In genomic region chr3:46923559-46924350, GRCh38 we compare ENCODE assay signal across 8 cellular contexts. TPM values are rescaled to one million over a fixed set of nuclear protein-coding genes. Genes with fewer than 3 reads are reported as not detected.
DNase-seq lines count a peak whose midpoint lies in the region; ATAC-seq and TF ChIP-seq lines count a peak whose summit lies in the region.

No MANE protein-coding gene starts in this region.

- no TSS peak for BruUV-seq in IMR-90 (replicated peaks; lab: Mats Ljungman, UMichigan)

- H4K5ac ChIP-seq in IMR-90 (ENCODE audit: low read depth, low read length), result no peak overlapping the region

- 0 out of 2 replicates have a peak overlapping the region, but pooled peaks have one; percentile 20 for H2AK5ac ChIP-seq in IMR-90 (ENCODE audit: low read depth, low read length)

- WGBS in IMR-90 (ENCODE audit: extremely low coverage in 2 of 2, insufficient read length in 1 of 2), 2 experiments, result 30% methylated on average over 4 of the region's 11 CpGs; no CpG with 5 or more reads in 1 of the 2 experiments

- H3K4me2 ChIP-seq in IMR-90 (ENCODE audit: low read depth, low read length), result no peak overlapping the region

- H3K79me1 ChIP-seq in IMR-90 (ENCODE audit: low read depth in 1 of 2, low read length in 2 of 2), result peaks cover 19 to 49% of the 10 kb centered on the region in 2 experiments

- POLR2A ChIA-PET in IMR-90 (lab: Charles Lee; ENCODE audit: unreplicated experiment), result no interaction called here

- intact Hi-C loops in IMR-90 (cut with micrococcal nuclease), result loop anchor here (1.0 kb wide), 2 partner anchors 75 to 401 kb away; no protein-coding TSS in a partner anchor

- no peak overlapping the region for H3K4ac ChIP-seq in IMR-90 (ENCODE audit: low read depth, low read length)

- no peaks in the 10 kb centered on the region for H3K9me3 ChIP-seq in CD4-positive, CD25-positive, alpha-beta regulatory T cell (ENCODE audit: control insufficient read depth in 2 of 2, low read length in 2 of 2)
- peaks cover under 1% of the 10 kb centered on the region; the same call in 1 of the 2 replicates for H3K9me3 ChIP-seq in IMR-90 (ENCODE audit: control insufficient read depth, insufficient read depth, low read length)

- no peak overlapping the region for H3K27ac ChIP-seq in CD4-positive, CD25-positive, alpha-beta regulatory T cell (ENCODE audit: insufficient read depth, low read length, poor library complexity, severe bottlenecking)
- no peak overlapping the region for H3K27ac ChIP-seq in IMR-90 (ENCODE audit: insufficient read depth, low read length)

- no peak overlapping the region for H2BK15ac ChIP-seq in IMR-90 (ENCODE audit: low read depth, low read length)

- H3K9me3 Mint-ChIP-seq in CD4-positive, CD25-positive, alpha-beta regulatory T cell, result peaks cover 0 to 1% (median 0%) of the 10 kb centered on the region in 7 donors
- no peaks in the 10 kb centered on the region for H3K9me3 Mint-ChIP-seq in activated T-cell treated with anti-CD3 and anti-CD28 coated beads, Interleukin-2, amount 50 U/mL, for 24 hours
- no peaks in the 10 kb centered on the region for H3K9me3 Mint-ChIP-seq in osteocyte (ENCODE audit: unreplicated experiment)

- no peak for TF ChIP-seq POLR2A in IMR-90 (IDR thresholded peaks at IDR 0.05; ENCODE audit: low read depth, low read length)

- peaks cover 36% of the 10 kb centered on the region for H3K36me3 Mint-ChIP-seq in CD4-positive, CD25-positive, alpha-beta regulatory T cell
- H3K36me3 Mint-ChIP-seq in activated T-cell treated with anti-CD3 and anti-CD28 coated beads, Interleukin-2, amount 50 U/mL, for 24 hours (ENCODE audit: low read depth), result peaks cover 96% of the 10 kb centered on the region
- H3K36me3 Mint-ChIP-seq in osteocyte (ENCODE audit: unreplicated experiment), result peaks cover 34% of the 10 kb centered on the region

- H2AFZ ChIP-seq in IMR-90 (replicated peaks; ENCODE audit: low read length, poor library complexity), result peak overlapping the region; percentile 71

- H3K56ac ChIP-seq in IMR-90 (ENCODE audit: extremely low read depth, insufficient read depth, low read length), result no peak overlapping the region

- TF ChIP-seq CTCF in IMR-90 (conservative IDR thresholded peaks at IDR 0.05; ENCODE audit: low read depth, low read length) (peak; percentile 60), fibroblast of villous mesenchyme (IDR thresholded peaks at IDR 0.05; ENCODE audit: insufficient read depth, low read depth, low read length) (peak; percentile 72), osteocyte (IDR thresholded peaks at IDR 0.05) (peak; percentile 77)

- no peak overlapping the region for H2BK20ac ChIP-seq in IMR-90 (ENCODE audit: low read depth, low read length)

- peak overlapping the region in 2 of 3 donors; percentile 23 to 80 for H3K27ac Mint-ChIP-seq in CD4-positive, CD25-positive, alpha-beta regulatory T cell
- peak overlapping the region; percentile 75 for H3K27ac Mint-ChIP-seq in activated T-cell treated with anti-CD3 and anti-CD28 coated beads, Interleukin-2, amount 50 U/mL, for 24 hours
- peak overlapping the region; percentile 50 for H3K27ac Mint-ChIP-seq in osteocyte (ENCODE audit: unreplicated experiment)

- H3K23ac ChIP-seq in IMR-90 (ENCODE audit: low read depth, low read length), result no peak overlapping the region

- H4K91ac ChIP-seq in IMR-90 (ENCODE audit: insufficient read depth, low read depth, low read length), result no peak overlapping the region

- no peaks in the 10 kb centered on the region for H3K9me1 ChIP-seq in IMR-90 (ENCODE audit: insufficient read depth, low read length)

- no peaks in the 10 kb centered on the region for H3K27me3 Mint-ChIP-seq in CD4-positive, CD25-positive, alpha-beta regulatory T cell
- no peaks in the 10 kb centered on the region for H3K27me3 Mint-ChIP-seq in activated T-cell treated with anti-CD3 and anti-CD28 coated beads, Interleukin-2, amount 50 U/mL, for 24 hours
- H3K27me3 Mint-ChIP-seq in osteocyte (ENCODE audit: unreplicated experiment), result no peaks in the 10 kb centered on the region

- H4K20me1 ChIP-seq in IMR-90 (ENCODE audit: insufficient read depth, low read length), result peaks cover 23% of the 10 kb centered on the region

- CTCF ChIA-PET in IMR-90 (lab: Yijun Ruan, JAX), result interaction anchor here (0.6 to 1.5 kb wide), 6 partner anchors 9 to 461 kb away, joined by 3 to 5 read pairs (median 3); no protein-coding TSS in a partner anchor

- in situ Hi-C loops in IMR-90 (cut with MboI; ENCODE audit: low sequenced_read_pairs), result no loop called here

- dilution Hi-C loops in IMR-90 (cut with HindIII; ENCODE audit: low sequenced_read_pairs, unreplicated experiment), result no loop called here

- no peak overlapping the region for H4K8ac ChIP-seq in IMR-90 (ENCODE audit: low read depth in 2 of 2, low read length in 2 of 2)

- peaks cover 12 to 27% (median 19%) of the 10 kb centered on the region in 4 donors for H3K4me1 Mint-ChIP-seq in CD4-positive, CD25-positive, alpha-beta regulatory T cell
- H3K4me1 Mint-ChIP-seq in activated T-cell treated with anti-CD3 and anti-CD28 coated beads, Interleukin-2, amount 50 U/mL, for 24 hours (ENCODE audit: low read depth), result peaks cover 25% of the 10 kb centered on the region
- H3K4me1 Mint-ChIP-seq in osteocyte (ENCODE audit: unreplicated experiment), result peaks cover 7% of the 10 kb centered on the region

- H2BK5ac ChIP-seq in IMR-90 (ENCODE audit: low read depth, low read length, poor library complexity, severe bottlenecking), result no peak overlapping the region

- H3K14ac ChIP-seq in IMR-90 (replicated peaks; ENCODE audit: low read depth, low read length), result no peak overlapping the region

- peaks cover 75% of the 10 kb centered on the region for H3K36me3 ChIP-seq in CD4-positive, CD25-positive, alpha-beta regulatory T cell (ENCODE audit: control insufficient read depth, insufficient read depth, low read length)
- peaks cover 64% of the 10 kb centered on the region for H3K36me3 ChIP-seq in IMR-90 (ENCODE audit: control insufficient read depth, insufficient read depth, low read length)

- no peak overlapping the region for H3K4me3 Mint-ChIP-seq in CD4-positive, CD25-positive, alpha-beta regulatory T cell
- no peak overlapping the region for H3K4me3 Mint-ChIP-seq in activated T-cell treated with anti-CD3 and anti-CD28 coated beads, Interleukin-2, amount 50 U/mL, for 24 hours
- no peak overlapping the region for H3K4me3 Mint-ChIP-seq in osteocyte (ENCODE audit: unreplicated experiment)

- no peak overlapping the region for H3K4me3 ChIP-seq in CD4-positive, CD25-positive, alpha-beta regulatory T cell (ENCODE audit: low read depth, low read length)
- no peak overlapping the region for H3K4me3 ChIP-seq in IMR-90 (ENCODE audit: insufficient read depth, low read depth, low read length)
- no peak overlapping the region for H3K4me3 ChIP-seq in fibroblast of villous mesenchyme (ENCODE audit: low read depth, low read length)

- no peak overlapping the region for H3K18ac ChIP-seq in IMR-90 (ENCODE audit: low read depth, low read length)

- no peak overlapping the region for H2BK120ac ChIP-seq in IMR-90 (ENCODE audit: low read depth, low read length)

- peak in 2 of 3 donors; percentile 41 to 44 for DNase-seq in CD4-positive, CD25-positive, alpha-beta regulatory T cell
- DNase-seq in IMR-90, result peak; percentile 12
- peak; percentile 63 for DNase-seq in activated T-cell treated with anti-CD3 and anti-CD28 coated beads, Interleukin-2, amount 50 U/mL, for 24 hours
- DNase-seq in fibroblast of villous mesenchyme (ENCODE audit: low read depth), result peak; percentile 52
- DNase-seq in osteocyte (ENCODE audit: extremely low spot score, unreplicated experiment), result no peak
- no peak for DNase-seq in activated CD4-positive, CD25-positive, alpha-beta regulatory T cell treated with anti-CD3 and anti-CD28 coated beads, Interleukin-2, amount 50 U/mL, for 72 hours
- no peak for DNase-seq in COR-L47 (lab: John Stamatoyannopoulos, UW)

- peaks cover 25% of the 10 kb centered on the region for H3K4me1 ChIP-seq in CD4-positive, CD25-positive, alpha-beta regulatory T cell (ENCODE audit: control insufficient read depth, insufficient read depth, low read length, poor library complexity, severe bottlenecking)
- no peaks in the 10 kb centered on the region for H3K4me1 ChIP-seq in IMR-90 (ENCODE audit: control insufficient read depth, insufficient read depth, low read length)

- TF ChIP-seq RAD21 in IMR-90 (IDR thresholded peaks at IDR 0.05; ENCODE audit: low read length), result peak; percentile 75

- no peaks in the 10 kb centered on the region for H3K27me3 ChIP-seq in CD4-positive, CD25-positive, alpha-beta regulatory T cell (ENCODE audit: control insufficient read depth, insufficient read depth, low read length)
- no peaks in the 10 kb centered on the region for H3K27me3 ChIP-seq in IMR-90 (ENCODE audit: control insufficient read depth, insufficient read depth, low read length)

- peak overlapping the region; percentile 3 for H2AK9ac ChIP-seq in IMR-90 (replicated peaks; ENCODE audit: low read depth, low read length, poor library complexity)

- H3K9ac ChIP-seq in IMR-90 (ENCODE audit: low read depth, low read length), result no peak overlapping the region

- ATAC-seq in CD4-positive, CD25-positive, alpha-beta regulatory T cell (ENCODE audit: low read depth in 2 of 2), result no peak
- peak; percentile 72; the same call in 1 of the 2 replicates for ATAC-seq in IMR-90 (ENCODE audit: low read depth)
- no peak for ATAC-seq in HG03342 (IDR thresholded peaks at IDR 0.05; ENCODE audit: unreplicated experiment)

RNA-seq across cellular contexts. Expression of gene PTH1R, which starts 46.2 kb away (rescaled TPM):
- total RNA-seq in CD4-positive, CD25-positive, alpha-beta regulatory T cell, result not detected
- polyA plus RNA-seq in CD4-positive, CD25-positive, alpha-beta regulatory T cell, result not detected
- under 0.01 and 0.18 TPM in 2 replicates for total RNA-seq in IMR-90 (2012; rRNA removed)
- polyA plus RNA-seq in IMR-90 (2012; rRNA removed), result 0.15 and 0.56 TPM in 2 replicates
- polyA plus RNA-seq in IMR-90 (2012; cell fraction: cytosol; rRNA removed), result 0.24 and 0.28 TPM in 2 replicates
- polyA plus RNA-seq in IMR-90 (2012; cell fraction: nucleus; rRNA removed; ENCODE audit: low replicate concordance), result 0.23 and 0.77 TPM in 2 replicates
- 2.3 and 2.6 TPM in 2 replicates for total RNA-seq in fibroblast of villous mesenchyme
- 12.9 and 15.4 TPM in 2 replicates for total RNA-seq in osteocyte

RNA-seq across cellular contexts. Expression of gene CCDC12, which starts 52.8 kb away (rescaled TPM):
- total RNA-seq in CD4-positive, CD25-positive, alpha-beta regulatory T cell, result 71.8 TPM
- polyA plus RNA-seq in CD4-positive, CD25-positive, alpha-beta regulatory T cell, result 100 to 1,000 TPM in 3 of 4 donors, 10 to 100 TPM in 1; 90.4 to 116 (median 106) TPM
- 15.2 and 21.7 TPM in 2 replicates for total RNA-seq in IMR-90 (2012; rRNA removed)
- polyA plus RNA-seq in IMR-90 (2012; rRNA removed), result 35.1 and 41.7 TPM in 2 replicates
- 43.9 and 71.8 TPM in 2 replicates for polyA plus RNA-seq in IMR-90 (2012; cell fraction: cytosol; rRNA removed)
- polyA plus RNA-seq in IMR-90 (2012; cell fraction: nucleus; rRNA removed; ENCODE audit: low replicate concordance), result 52.4 and 55.2 TPM in 2 replicates
- 18.6 and 25.4 TPM in 2 replicates for total RNA-seq in fibroblast of villous mesenchyme
- 34.5 and 37.4 TPM in 2 replicates for total RNA-seq in osteocyte

RNA-seq across cellular contexts. Expression of gene NBEAL2, which starts 55.7 kb away (rescaled TPM):
- 429 TPM for total RNA-seq in CD4-positive, CD25-positive, alpha-beta regulatory T cell
- 10 to 100 TPM in 2 of 4 donors, 1 to 10 TPM in 2; 4.7 to 13.5 (median 8.6) TPM for polyA plus RNA-seq in CD4-positive, CD25-positive, alpha-beta regulatory T cell
- total RNA-seq in IMR-90 (2012; rRNA removed) (2.2 TPM in 2 replicates), fibroblast of villous mesenchyme (3.5 and 5.5 TPM in 2 replicates), osteocyte (14.0 and 21.8 TPM in 2 replicates)
- polyA plus RNA-seq in IMR-90 (2012; rRNA removed), result 11.7 and 12.5 TPM in 2 replicates
- 5.6 and 8.2 TPM in 2 replicates for polyA plus RNA-seq in IMR-90 (2012; cell fraction: cytosol; rRNA removed)
- 80.3 and 267 TPM in 2 replicates for polyA plus RNA-seq in IMR-90 (2012; cell fraction: nucleus; rRNA removed; ENCODE audit: low replicate concordance)

Comparison
In these comparisons a context has a peak if more than half of its experiments do, and no peak if none do; other contexts are left out.
1. DNase-seq: peak in CD4-positive, CD25-positive, alpha-beta regulatory T cell (2 of 3), IMR-90 (single experiment), activated T-cell treated with anti-CD3 and anti-CD28 coated beads, Interleukin-2, amount 50 U/mL, for 24 hours (single experiment) and fibroblast of villous mesenchyme (single experiment); none in osteocyte (single experiment), activated CD4-positive, CD25-positive, alpha-beta regulatory T cell treated with anti-CD3 and anti-CD28 coated beads, Interleukin-2, amount 50 U/mL, for 72 hours (single experiment) and COR-L47 (single experiment).
2. RNA of gene NBEAL2, which starts 55.7 kb away (total RNA-seq): 429 TPM in CD4-positive, CD25-positive, alpha-beta regulatory T cell (single experiment); 14.0 to 21.8 TPM in osteocyte, 3.5 to 5.5 TPM in fibroblast of villous mesenchyme and 2.2 TPM in IMR-90; every median in the first group is over 10 times any median in the second.
3. Peak in every context shown above with its lines, with median percentiles within 50 percentile points of each other: H3K27ac Mint-ChIP-seq and CTCF ChIP-seq.